ENCODE assay signal across 22 cellular contexts in the genomic region with DNA sequence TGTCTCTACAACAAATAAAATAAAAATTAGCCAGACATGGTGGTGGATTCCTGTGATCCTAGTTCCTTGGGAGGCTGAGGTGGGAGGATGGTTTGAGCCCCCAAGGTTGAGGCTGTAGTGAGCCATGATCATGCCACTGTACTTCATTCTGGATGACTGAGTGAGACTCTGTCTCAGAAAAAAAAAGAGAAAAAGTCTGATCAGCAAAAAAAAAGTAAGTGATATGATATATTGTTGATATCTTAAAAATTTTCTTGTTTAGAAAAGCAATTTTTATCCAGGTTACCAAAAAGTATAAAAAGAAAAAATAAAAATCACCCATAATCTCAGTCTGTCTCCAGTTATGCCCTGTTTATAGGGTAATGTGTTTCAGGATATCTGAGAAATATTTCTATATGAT.
"Had no signal": no experiment of that assay in that cellular context is flagged by ENCODE, and none has a peak within 500 bp of the region (broad histone marks: within the 10 kb centered on the region; RNA-seq: fewer than 3 reads in every experiment).

No MANE protein-coding gene starts in this region.

- H3K4me3 ChIP-seq: coronary artery, dorsolateral prefrontal cortex, esophagus muscularis mucosa, gastroesophageal sphincter, heart left ventricle, hepatocyte, left lung, lower lobe of right lung, mucosa of descending colon had no signal

- FAIRE-seq: colon, endothelial cell of umbilical vein, frontal cortex had no signal

- H3K27me3 ChIP-seq: dorsolateral prefrontal cortex, esophagus muscularis mucosa, foreskin keratinocyte, gastroesophageal sphincter, heart left ventricle, hepatocyte, left lung had no signal

- H3K36me3 ChIP-seq: esophagus muscularis mucosa, gastroesophageal sphincter, heart left ventricle, left lung, lower lobe of right lung had no signal

- H2AFZ ChIP-seq: hepatocyte had no signal

- H3K4me1 ChIP-seq: esophagus muscularis mucosa, foreskin keratinocyte, gastroesophageal sphincter, heart left ventricle, left lung, lower lobe of right lung had no signal

- ATAC-seq: foreskin keratinocyte, gastroesophageal sphincter, heart left ventricle, left cardiac atrium, left lung, left ventricle myocardium superior, lower lobe of right lung, mucosa of descending colon had no signal

- DNase-seq: dermis blood vessel endothelial cell; dorsolateral prefrontal cortex; effector CD4-positive, alpha-beta T cell; effector memory CD4-positive, alpha-beta T cell; foreskin keratinocyte; heart left ventricle; hypothalamus; immature natural killer cell; islet precursor cell; left cardiac atrium; left lung; left ventricle myocardium superior; lower lobe of right lung; mesenchymal stem cell; mucosa of descending colon had no signal

- H3K9me3 ChIP-seq: esophagus muscularis mucosa, gastroesophageal sphincter, heart left ventricle, left lung, lower lobe of right lung, mucosa of descending colon had no signal

- H3K27ac ChIP-seq: coronary artery, dorsolateral prefrontal cortex, esophagus muscularis mucosa, foreskin keratinocyte, gastroesophageal sphincter, heart left ventricle, hepatocyte, left lung, lower lobe of right lung had no signal

- H3K79me2 ChIP-seq: hepatocyte had no signal
